Comparison of ENCODE assay signal across 16 cellular contexts in the genomic region with DNA sequence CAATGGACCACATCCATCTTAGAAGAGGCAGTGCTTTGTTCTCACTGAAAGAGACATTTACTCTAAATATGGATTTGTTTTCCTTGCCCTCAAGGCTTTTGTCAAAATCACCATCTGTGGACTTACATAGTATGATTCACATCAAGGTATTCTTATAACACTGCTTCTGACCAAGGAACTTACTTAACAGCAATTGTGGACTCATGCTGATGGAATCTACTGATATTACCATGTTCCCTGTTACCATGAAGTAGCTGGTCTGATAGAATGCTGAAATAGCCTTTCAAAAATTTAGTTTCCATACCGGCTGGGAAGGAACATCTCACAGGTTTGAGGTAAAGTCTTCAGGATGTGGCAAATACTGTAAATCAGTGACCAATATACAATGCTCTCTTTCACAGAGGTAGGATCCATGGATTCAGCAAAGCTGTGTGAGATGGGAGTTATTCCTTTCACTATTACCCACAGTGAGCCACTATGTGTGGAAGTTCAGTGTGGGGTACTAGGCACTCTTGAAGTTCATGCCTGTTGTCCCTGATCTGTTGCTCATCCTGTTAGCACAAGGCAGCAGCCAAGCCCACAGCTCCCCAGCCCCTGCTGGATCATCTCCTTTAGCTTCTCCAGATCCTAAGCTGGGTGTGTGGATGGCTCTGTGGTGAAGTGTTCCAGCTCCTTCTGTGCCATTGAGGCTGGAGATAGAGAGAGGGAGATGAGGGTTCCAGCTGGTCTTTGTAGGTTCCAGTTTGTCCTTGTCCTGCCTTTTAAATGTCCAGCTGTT.
DNase-seq lines count a peak whose midpoint lies in the region; ATAC-seq and TF ChIP-seq lines count a peak whose summit lies in the region.
"Had no signal": no experiment of that assay in that cellular context is flagged by ENCODE, and none has a peak within 500 bp of the region (broad histone marks: within the 10 kb centered on the region; RNA-seq: fewer than 3 reads in every experiment).

No MANE protein-coding gene starts in this region.

- H2BK120ac ChIP-seq in IMR-90 (ENCODE audit: low read depth, low read length), result peak overlapping the region; percentile 45; the same call in 1 of the 2 replicates

- dilution Hi-C loops in IMR-90 (cut with HindIII; ENCODE audit: low sequenced_read_pairs, unreplicated experiment), result no loop called here

- H3K4me3 ChIP-seq in AG10803 (ENCODE audit: low read length) (no peak overlapping the region), IMR-90 (ENCODE audit: insufficient read depth, low read depth, low read length) (no peak overlapping the region), breast epithelium (no peak overlapping the region), endodermal cell (ENCODE audit: low read length) (no peak overlapping the region)
- H3K4me3 ChIP-seq: BLaER1, body of pancreas, pancreas had no signal

- H3K4me3 Mint-ChIP-seq in endodermal cell, result no peak overlapping the region
- H3K4me3 Mint-ChIP-seq: activated T-cell treated with anti-CD3 and anti-CD28 coated beads, Interleukin-2, amount 50 U/mL, for 24 hours; mesothelial cell of epicardium had no signal

- peak overlapping the region; percentile 25; the same call in 1 of the 2 replicates for H4K5ac ChIP-seq in IMR-90 (ENCODE audit: low read depth, low read length)

- no peaks in the 10 kb centered on the region; the same call in 1 of the 2 replicates for H3K27me3 ChIP-seq in IMR-90 (ENCODE audit: control insufficient read depth, insufficient read depth, low read length)
- no peaks in the 10 kb centered on the region for H3K27me3 ChIP-seq in breast epithelium
- no peaks in the 10 kb centered on the region for H3K27me3 ChIP-seq in endodermal cell (ENCODE audit: control insufficient read depth, insufficient read depth, low read length, poor library complexity, severe bottlenecking)
- H3K27me3 ChIP-seq: BLaER1, body of pancreas, pancreas had no signal

- no peak for TF ChIP-seq RAD21 in IMR-90 (IDR thresholded peaks at IDR 0.05; ENCODE audit: low read length)

- no peak overlapping the region; the same call in 1 of the 2 replicates for H3K14ac ChIP-seq in IMR-90 (replicated peaks; ENCODE audit: low read depth, low read length)

- no peak for TF ChIP-seq POLR2A in IMR-90 (IDR thresholded peaks at IDR 0.05; ENCODE audit: low read depth, low read length)
- TF ChIP-seq POLR2A in breast epithelium (IDR thresholded peaks at IDR 0.05), result no peak

- peak overlapping the region; percentile 72; the same call in 1 of the 2 replicates for H3K18ac ChIP-seq in IMR-90 (ENCODE audit: low read depth, low read length)

- H3K9ac ChIP-seq in IMR-90 (ENCODE audit: low read depth, low read length) (no peak overlapping the region), endodermal cell (ENCODE audit: extremely low read depth, low read length, poor library complexity, severe bottlenecking) (no peak overlapping the region)
- H3K9ac ChIP-seq: BLaER1 had no signal

- no peak overlapping the region for H3K4me2 ChIP-seq in IMR-90 (ENCODE audit: low read depth, low read length)
- H3K4me2 ChIP-seq: BLaER1 had no signal

- no peaks in the 10 kb centered on the region for H3K36me3 Mint-ChIP-seq in endodermal cell (ENCODE audit: low read depth)
- H3K36me3 Mint-ChIP-seq: mesothelial cell of epicardium had no signal

- H3K56ac ChIP-seq in IMR-90 (ENCODE audit: extremely low read depth, insufficient read depth, low read length), result no peak overlapping the region

- peaks cover 9% of the 10 kb centered on the region; the same call in 1 of the 2 replicates for H3K4me1 ChIP-seq in IMR-90 (ENCODE audit: control insufficient read depth, insufficient read depth, low read length)
- H3K4me1 ChIP-seq in breast epithelium, result no peaks in the 10 kb centered on the region
- no peaks in the 10 kb centered on the region for H3K4me1 ChIP-seq in endodermal cell (ENCODE audit: control insufficient read depth, insufficient read depth, low read length)
- H3K4me1 ChIP-seq: pancreas had no signal

- H2BK20ac ChIP-seq in IMR-90 (ENCODE audit: low read depth, low read length), result no peak overlapping the region

- no peaks in the 10 kb centered on the region for H3K27me3 Mint-ChIP-seq in endodermal cell (ENCODE audit: insufficient read depth)
- H3K27me3 Mint-ChIP-seq: activated T-cell treated with anti-CD3 and anti-CD28 coated beads, Interleukin-2, amount 50 U/mL, for 24 hours had no signal

- no CpG with 5 or more reads among the region's 1 CpG for WGBS in IMR-90 (ENCODE audit: extremely low coverage in 2 of 2, insufficient read length in 1 of 2), 2 experiments
- 47 to 60% methylated on average over 1 of the region's 1 CpG for WGBS in endodermal cell (ENCODE audit: insufficient coverage in 1 of 2, insufficient read length in 1 of 2), 2 experiments

- TF ChIP-seq CTCF in AG10803 (conservative IDR thresholded peaks at IDR 0.05; ENCODE audit: low read length) (no peak), IMR-90 (conservative IDR thresholded peaks at IDR 0.05; ENCODE audit: low read depth, low read length) (no peak), breast epithelium (IDR thresholded peaks at IDR 0.05) (no peak), endodermal cell (conservative IDR thresholded peaks at IDR 0.05) (no peak)

- in situ Hi-C loops in IMR-90 (cut with MboI; ENCODE audit: low sequenced_read_pairs), result no loop called here

- H3K4me1 Mint-ChIP-seq in endodermal cell, result no peaks in the 10 kb centered on the region

- no peaks in the 10 kb centered on the region for H3K79me1 ChIP-seq in IMR-90 (ENCODE audit: low read depth in 1 of 2, low read length in 2 of 2)

- H3K9me3 Mint-ChIP-seq in endodermal cell, result peaks cover 6% of the 10 kb centered on the region
- H3K9me3 Mint-ChIP-seq: activated T-cell treated with anti-CD3 and anti-CD28 coated beads, Interleukin-2, amount 50 U/mL, for 24 hours had no signal

- peak overlapping the region; percentile 46; the same call in 1 of the 2 replicates for H4K91ac ChIP-seq in IMR-90 (ENCODE audit: insufficient read depth, low read depth, low read length)

- CTCF ChIA-PET in IMR-90 (lab: Yijun Ruan, JAX), result no interaction called here

- no peak overlapping the region for H3K27ac Mint-ChIP-seq in endodermal cell
- H3K27ac Mint-ChIP-seq: activated T-cell treated with anti-CD3 and anti-CD28 coated beads, Interleukin-2, amount 50 U/mL, for 24 hours; mesothelial cell of epicardium had no signal

- no peak overlapping the region for H2BK5ac ChIP-seq in IMR-90 (ENCODE audit: low read depth, low read length, poor library complexity, severe bottlenecking)

- POLR2A ChIA-PET in IMR-90 (lab: Charles Lee; ENCODE audit: unreplicated experiment), result no interaction called here

- peak; percentile 62 for ATAC-seq in IMR-90 (ENCODE audit: low read depth)
- ATAC-seq in HG03196 (IDR thresholded peaks at IDR 0.05; ENCODE audit: unreplicated experiment), result no peak
- ATAC-seq: body of pancreas, SK-N-SH treated with all-trans-retinoic acid at 6 μM for 48 hours had no signal

- intact Hi-C loops in IMR-90 (cut with micrococcal nuclease), result no loop called here
- intact Hi-C loops in breast epithelium (cut with DNase I; ENCODE audit: low total_unique reads), result no loop called here

- H2AK9ac ChIP-seq in IMR-90 (replicated peaks; ENCODE audit: low read depth, low read length, poor library complexity), result no peak overlapping the region

- H3K27ac ChIP-seq in IMR-90 (ENCODE audit: insufficient read depth, low read length), result no peak overlapping the region
- peak overlapping the region; percentile 6 to 50 for H3K27ac ChIP-seq in breast epithelium
- no peak overlapping the region for H3K27ac ChIP-seq in endodermal cell (ENCODE audit: low read depth, low read length)
- H3K27ac ChIP-seq: BLaER1, body of pancreas, pancreas had no signal

- no peak overlapping the region for H4K8ac ChIP-seq in IMR-90 (ENCODE audit: low read depth in 2 of 2, low read length in 2 of 2)

- no peak overlapping the region for H2AK5ac ChIP-seq in IMR-90 (ENCODE audit: low read depth, low read length)

- H3K9me3 ChIP-seq in IMR-90 (ENCODE audit: control insufficient read depth, insufficient read depth, low read length) (no peaks in the 10 kb centered on the region), breast epithelium (peaks cover 0 to 3% of the 10 kb centered on the region in 2 donors), endodermal cell (ENCODE audit: control insufficient read depth, low read length) (peaks cover 4% of the 10 kb centered on the region)
- H3K9me3 ChIP-seq: body of pancreas, pancreas had no signal

- DNase-seq in AG10803 (ENCODE audit: low read depth) (peak; percentile 62), IMR-90 (peak; percentile 57), breast epithelium (ENCODE audit: low spot score in 2 of 2) (no peak), kidney tubule cell (ENCODE audit: low spot score) (peak; percentile 97), NCI-H128 (lab: John Stamatoyannopoulos, UW; ENCODE audit: unreplicated experiment) (no peak), endodermal cell (no peak), NCI-H1930 (lab: John Stamatoyannopoulos, UW) (no peak)
- DNase-seq: activated T-cell treated with anti-CD3 and anti-CD28 coated beads, Interleukin-2, amount 50 U/mL, for 24 hours; body of pancreas; NCI-H187 treated with DMSO at 0.1 percent for 48 hours; pancreas; stimulated activated CD8-positive, alpha-beta memory T cell treated with anti-CD3 and anti-CD28 coated beads, Interleukin-4, amount 100 ng/mL, for 48 hours had no signal

- H3K36me3 ChIP-seq in IMR-90 (ENCODE audit: control insufficient read depth, insufficient read depth, low read length) (no peaks in the 10 kb centered on the region), breast epithelium (no peaks in the 10 kb centered on the region), endodermal cell (ENCODE audit: control insufficient read depth, insufficient read depth, low read length) (no peaks in the 10 kb centered on the region)
- H3K36me3 ChIP-seq: BLaER1, pancreas had no signal

- BruUV-seq in IMR-90 (replicated peaks; lab: Mats Ljungman, UMichigan), result no TSS peak

- H2BK15ac ChIP-seq in IMR-90 (ENCODE audit: low read depth, low read length), result no peak overlapping the region

- no peak overlapping the region for H3K23ac ChIP-seq in IMR-90 (ENCODE audit: low read depth, low read length)

- H3K4ac ChIP-seq in IMR-90 (ENCODE audit: low read depth, low read length), result no peak overlapping the region

- H4K20me1 ChIP-seq in IMR-90 (ENCODE audit: insufficient read depth, low read length), result no peaks in the 10 kb centered on the region
- H4K20me1 ChIP-seq: BLaER1 had no signal

- H2AFZ ChIP-seq in IMR-90 (replicated peaks; ENCODE audit: low read length, poor library complexity), result no peak overlapping the region

- H3K9me1 ChIP-seq in IMR-90 (ENCODE audit: insufficient read depth, low read length), result no peaks in the 10 kb centered on the region

TF ChIP-seq in IMR-90, 13 proteins besides CTCF, POLR2A, EP300 and RAD21 (continues in another document):
- TF ChIP-seq MAZ (IDR thresholded peaks at IDR 0.05; ENCODE audit: borderline replicate concordance, low read depth, low read length), result no peak
- no peak for TF ChIP-seq RFX5 (IDR thresholded peaks at IDR 0.05; ENCODE audit: low read depth, low read length)
- TF ChIP-seq CEBPB (IDR thresholded peaks at IDR 0.05; ENCODE audit: low read depth, low read length), result no peak
- TF ChIP-seq MXI1 (IDR thresholded peaks at IDR 0.05; ENCODE audit: borderline replicate concordance, low read depth, low read length), result no peak
- TF ChIP-seq SMC3 (IDR thresholded peaks at IDR 0.05; ENCODE audit: low read depth, low read length), result no peak
- TF ChIP-seq MAFK (IDR thresholded peaks at IDR 0.05; ENCODE audit: low read depth, low read length), result no peak
- TF ChIP-seq BHLHE40 (IDR thresholded peaks at IDR 0.05; ENCODE audit: low read depth, low read length), result no peak

Comparison
In these comparisons a context has a peak if more than half of its experiments do, and no peak if none do; other contexts are left out.
1. DNase-seq: peak in AG10803 (single experiment), IMR-90 (single experiment) and kidney tubule cell (single experiment); none in breast epithelium (0 of 2), NCI-H128 (single experiment), endodermal cell (single experiment) and NCI-H1930 (0 of 2).
2. H3K27ac ChIP-seq: peak in breast epithelium (2 of 2); none in IMR-90 (single experiment) and endodermal cell (single experiment).